Comparison of ENCODE assay signal across 13 cellular contexts in genomic region chr15:68285243-68285980, GRCh38. TPM values are rescaled to one million over a fixed set of nuclear protein-coding genes. Genes with fewer than 3 reads are reported as not detected.
DNase-seq lines count a peak whose midpoint lies in the region; ATAC-seq and TF ChIP-seq lines count a peak whose summit lies in the region.
"Had no signal": no experiment of that assay in that cellular context is flagged by ENCODE, and none has a peak within 500 bp of the region (broad histone marks: within the 10 kb centered on the region; RNA-seq: fewer than 3 reads in every experiment).

No MANE protein-coding gene starts in this region.

- no peaks in the 10 kb centered on the region for H3F3A ChIP-seq in Loucy (ENCODE audit: low read depth)

- no peak overlapping the region for H3K27ac ChIP-seq in CD4-positive, CD25-positive, alpha-beta regulatory T cell (ENCODE audit: insufficient read depth, low read length, poor library complexity, severe bottlenecking)
- H3K27ac ChIP-seq in right lobe of liver: peak overlapping the region; percentile 21 to 84 (median 45)
- H3K27ac ChIP-seq: adrenal gland had no signal

- H3K9me3 ChIP-seq in CD4-positive, CD25-positive, alpha-beta regulatory T cell (ENCODE audit: control insufficient read depth in 2 of 2, low read length in 2 of 2): no peaks in the 10 kb centered on the region
- H3K9me3 ChIP-seq in Loucy (ENCODE audit: insufficient read depth, low read depth, low read length): no peaks in the 10 kb centered on the region
- no peaks in the 10 kb centered on the region for H3K9me3 ChIP-seq in right lobe of liver
- H3K9me3 ChIP-seq: adrenal gland, Caco-2, uterus had no signal

- H3K36me3 ChIP-seq in CD4-positive, CD25-positive, alpha-beta regulatory T cell (ENCODE audit: control insufficient read depth, insufficient read depth, low read length): peaks cover 29% of the 10 kb centered on the region
- peaks cover 29% of the 10 kb centered on the region for H3K36me3 ChIP-seq in Loucy (ENCODE audit: insufficient read depth, low read length)
- peaks cover 0 to 9% (median 5%) of the 10 kb centered on the region in 4 donors for H3K36me3 ChIP-seq in right lobe of liver
- H3K36me3 ChIP-seq: uterus had no signal

- H3K4me2 ChIP-seq in Loucy (ENCODE audit: low read depth, low read length, poor library complexity, severe bottlenecking): peak overlapping the region; percentile 53

- 44% methylated on average over 5 of the region's 5 CpGs for WGBS in right lobe of liver (ENCODE audit: insufficient coverage, low coverage, low lambda C conversion rate, missing lambda C conversion rate)

- no peak overlapping the region for H3K27ac Mint-ChIP-seq in CD4-positive, CD25-positive, alpha-beta regulatory T cell
- peak overlapping the region; percentile 11; the same call in 1 of the 2 replicates for H3K27ac Mint-ChIP-seq in WTC11

- TF ChIP-seq CTCF in Loucy (conservative IDR thresholded peaks at IDR 0.05; ENCODE audit: low read length): no peak
- no peak for TF ChIP-seq CTCF in WTC11 (IDR thresholded peaks at IDR 0.05)
- no peak for TF ChIP-seq CTCF in right lobe of liver (IDR thresholded peaks at IDR 0.05)

- H3K79me2 ChIP-seq in Loucy (ENCODE audit: insufficient read depth, low read length): peaks cover 100% of the 10 kb centered on the region

- peaks cover 46% of the 10 kb centered on the region for H3K4me1 ChIP-seq in CD4-positive, CD25-positive, alpha-beta regulatory T cell (ENCODE audit: control insufficient read depth, insufficient read depth, low read length, poor library complexity, severe bottlenecking)
- peaks cover 51% of the 10 kb centered on the region for H3K4me1 ChIP-seq in Loucy (ENCODE audit: insufficient read depth, low read length, poor library complexity, severe bottlenecking)
- H3K4me1 ChIP-seq in right lobe of liver: peaks cover 0 to 69% (median 11%) of the 10 kb centered on the region in 4 donors
- H3K4me1 ChIP-seq: uterus had no signal

- peak overlapping the region; percentile 42 for H3K4me3 ChIP-seq in CD4-positive, CD25-positive, alpha-beta regulatory T cell (ENCODE audit: low read depth, low read length)
- H3K4me3 ChIP-seq in Loucy (ENCODE audit: low read length, poor library complexity, severe bottlenecking): peak overlapping the region; percentile 34
- H3K4me3 ChIP-seq in right lobe of liver: no peak overlapping the region
- H3K4me3 ChIP-seq: adrenal gland, uterus had no signal

- no peak for ATAC-seq in CD4-positive, CD25-positive, alpha-beta regulatory T cell (ENCODE audit: low read depth in 2 of 2)
- ATAC-seq in WTC11 (peak; percentile 25; the same call in 1 of the 2 replicates), right lobe of liver (peak; percentile 70 to 80 (median 78)), GM21529 (IDR thresholded peaks at IDR 0.05; ENCODE audit: unreplicated experiment) (no peak), GM18858 (IDR thresholded peaks at IDR 0.05; ENCODE audit: unreplicated experiment) (no peak)

- peak overlapping the region; percentile 5 to 66 (median 26) for H3K4me3 Mint-ChIP-seq in CD4-positive, CD25-positive, alpha-beta regulatory T cell
- peak overlapping the region; percentile 18; the same call in 1 of the 2 replicates for H3K4me3 Mint-ChIP-seq in WTC11

- TF ChIP-seq POLR2A in right lobe of liver (IDR thresholded peaks at IDR 0.05): no peak

- no peaks in the 10 kb centered on the region for H3K9me2 ChIP-seq in Loucy (replicated peaks; ENCODE audit: low read depth, low read length)

- H3K9me3 Mint-ChIP-seq in CD4-positive, CD25-positive, alpha-beta regulatory T cell: peaks cover 0 to 5% (median 0%) of the 10 kb centered on the region in 7 donors
- H3K9me3 Mint-ChIP-seq in WTC11: peaks cover 9% of the 10 kb centered on the region

- no peak overlapping the region for H3K9ac ChIP-seq in Loucy (ENCODE audit: low read depth, low read length, poor library complexity, severe bottlenecking)

- H3K4me1 Mint-ChIP-seq in CD4-positive, CD25-positive, alpha-beta regulatory T cell: peaks cover 53 to 79% (median 69%) of the 10 kb centered on the region in 4 donors
- H3K4me1 Mint-ChIP-seq in WTC11: peaks cover 66% of the 10 kb centered on the region

- POLR2A ChIA-PET in WTC11 (lab: Charles Lee): interaction anchor here (0.7 kb wide), 1 partner anchor 18 kb away, joined by 3 read pairs; no protein-coding TSS in a partner anchor

- no peaks in the 10 kb centered on the region for H3K27me3 Mint-ChIP-seq in CD4-positive, CD25-positive, alpha-beta regulatory T cell
- no peaks in the 10 kb centered on the region for H3K27me3 Mint-ChIP-seq in WTC11 (ENCODE audit: low read depth)

- intact Hi-C loops in right lobe of liver (cut with DNase I): no loop called here

- DNase-seq in CD4-positive, CD25-positive, alpha-beta regulatory T cell: no peak
- DNase-seq in WTC11 (ENCODE audit: low spot score) (peak; percentile 36), right lobe of liver (no peak), NK-92 (lab: John Stamatoyannopoulos, UW; ENCODE audit: unreplicated experiment) (no peak)
- DNase-seq in activated naive CD4-positive, alpha-beta T cell (lab: John Stamatoyannopoulos, UW): no peak
- DNase-seq: activated CD4-positive, alpha-beta T cell treated with anti-CD3 and anti-CD28 coated beads, Interleukin-2, amount 50 U/mL, for 1 hour; adrenal gland; NCI-H526 treated with DMSO at 0.1 percent for 48 hours; uterus had no signal

- H3K27me3 ChIP-seq in CD4-positive, CD25-positive, alpha-beta regulatory T cell (ENCODE audit: control insufficient read depth, insufficient read depth, low read length): no peaks in the 10 kb centered on the region
- H3K27me3 ChIP-seq in Loucy (ENCODE audit: insufficient read depth, low read length, poor library complexity, severe bottlenecking) (no peaks in the 10 kb centered on the region), right lobe of liver (no peaks in the 10 kb centered on the region)
- H3K27me3 ChIP-seq: adrenal gland, uterus had no signal

- CTCF ChIA-PET in WTC11 (lab: Charles Lee): interaction anchor here (1.0 kb wide), 1 partner anchor 31 kb away, joined by 3 read pairs; no protein-coding TSS in a partner anchor

- H3K36me3 Mint-ChIP-seq in CD4-positive, CD25-positive, alpha-beta regulatory T cell: peaks cover 37% of the 10 kb centered on the region
- peaks cover 29% of the 10 kb centered on the region for H3K36me3 Mint-ChIP-seq in WTC11

- no peak overlapping the region for H2AFZ ChIP-seq in Loucy (ENCODE audit: low read length)

- H4K20me1 ChIP-seq in Loucy (ENCODE audit: insufficient read depth, low read length, poor library complexity, severe bottlenecking): peaks cover 81% of the 10 kb centered on the region

TF ChIP-seq in WTC11, 78 proteins besides CTCF, POLR2A, EP300 and RAD21 (continues in another document):
- TF ChIP-seq CDX4 (CRISPR knock-in tag; IDR thresholded peaks at IDR 0.05; ENCODE audit: borderline replicate concordance) (no peak), FOXJ3 (CRISPR knock-in tag; IDR thresholded peaks at IDR 0.05; ENCODE audit: borderline replicate concordance) (no peak), ATF1 (CRISPR knock-in tag; IDR thresholded peaks at IDR 0.05) (no peak), TP53 (CRISPR knock-in tag; IDR thresholded peaks at IDR 0.05) (no peak)
- TF ChIP-seq, protein P1, sequence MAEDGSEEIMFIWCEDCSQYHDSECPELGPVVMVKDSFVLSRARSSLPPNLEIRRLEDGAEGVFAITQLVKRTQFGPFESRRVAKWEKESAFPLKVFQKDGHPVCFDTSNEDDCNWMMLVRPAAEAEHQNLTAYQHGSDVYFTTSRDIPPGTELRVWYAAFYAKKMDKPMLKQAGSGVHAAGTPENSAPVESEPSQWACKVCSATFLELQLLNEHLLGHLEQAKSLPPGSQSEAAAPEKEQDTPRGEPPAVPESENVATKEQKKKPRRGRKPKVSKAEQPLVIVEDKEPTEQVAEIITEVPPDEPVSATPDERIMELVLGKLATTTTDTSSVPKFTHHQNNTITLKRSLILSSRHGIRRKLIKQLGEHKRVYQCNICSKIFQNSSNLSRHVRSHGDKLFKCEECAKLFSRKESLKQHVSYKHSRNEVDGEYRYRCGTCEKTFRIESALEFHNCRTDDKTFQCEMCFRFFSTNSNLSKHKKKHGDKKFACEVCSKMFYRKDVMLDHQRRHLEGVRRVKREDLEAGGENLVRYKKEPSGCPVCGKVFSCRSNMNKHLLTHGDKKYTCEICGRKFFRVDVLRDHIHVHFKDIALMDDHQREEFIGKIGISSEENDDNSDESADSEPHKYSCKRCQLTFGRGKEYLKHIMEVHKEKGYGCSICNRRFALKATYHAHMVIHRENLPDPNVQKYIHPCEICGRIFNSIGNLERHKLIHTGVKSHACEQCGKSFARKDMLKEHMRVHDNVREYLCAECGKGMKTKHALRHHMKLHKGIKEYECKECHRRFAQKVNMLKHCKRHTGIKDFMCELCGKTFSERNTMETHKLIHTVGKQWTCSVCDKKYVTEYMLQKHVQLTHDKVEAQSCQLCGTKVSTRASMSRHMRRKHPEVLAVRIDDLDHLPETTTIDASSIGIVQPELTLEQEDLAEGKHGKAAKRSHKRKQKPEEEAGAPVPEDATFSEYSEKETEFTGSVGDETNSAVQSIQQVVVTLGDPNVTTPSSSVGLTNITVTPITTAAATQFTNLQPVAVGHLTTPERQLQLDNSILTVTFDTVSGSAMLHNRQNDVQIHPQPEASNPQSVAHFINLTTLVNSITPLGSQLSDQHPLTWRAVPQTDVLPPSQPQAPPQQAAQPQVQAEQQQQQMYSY (CRISPR knock-in tag; IDR thresholded peaks at IDR 0.05): no peak

RNA-seq across cellular contexts. Expression of gene FEM1B, which starts 7.9 kb away (rescaled TPM):
- total RNA-seq in CD4-positive, CD25-positive, alpha-beta regulatory T cell: 55.2 TPM
- 10 to 100 TPM; 15.7 to 27.1 (median 16.9) TPM for polyA plus RNA-seq in CD4-positive, CD25-positive, alpha-beta regulatory T cell
- 59.7 to 64.8 TPM (median 62.4 TPM) in 3 replicates for total RNA-seq in WTC11 (2021)
- 10 to 100 TPM; 17.7 to 28.3 (median 23.1) TPM for total RNA-seq in right lobe of liver

RNA-seq across cellular contexts. Expression of gene CLN6, which starts 55.9 kb away (rescaled TPM):
- 14.2 TPM for total RNA-seq in CD4-positive, CD25-positive, alpha-beta regulatory T cell
- 1 to 10 TPM; 1.4 to 1.9 (median 1.5) TPM for polyA plus RNA-seq in CD4-positive, CD25-positive, alpha-beta regulatory T cell
- total RNA-seq in WTC11 (2021): 50.2 to 52.2 TPM (median 50.8 TPM) in 3 replicates
- total RNA-seq in right lobe of liver: 10 to 100 TPM; 10.7 to 24.3 (median 15.2) TPM

Comparison
In these comparisons a context has a peak if more than half of its experiments do, and no peak if none do; other contexts are left out.
1. ATAC-seq: peak in WTC11 (single experiment) and right lobe of liver (4 of 4); none in CD4-positive, CD25-positive, alpha-beta regulatory T cell (0 of 2), GM21529 (single experiment) and GM18858 (single experiment).
2. H3K4me3 ChIP-seq: peak in CD4-positive, CD25-positive, alpha-beta regulatory T cell (single experiment) and Loucy (single experiment); none in right lobe of liver (0 of 3).